ENCODE assay signal across 30 cellular contexts in the genomic region with DNA sequence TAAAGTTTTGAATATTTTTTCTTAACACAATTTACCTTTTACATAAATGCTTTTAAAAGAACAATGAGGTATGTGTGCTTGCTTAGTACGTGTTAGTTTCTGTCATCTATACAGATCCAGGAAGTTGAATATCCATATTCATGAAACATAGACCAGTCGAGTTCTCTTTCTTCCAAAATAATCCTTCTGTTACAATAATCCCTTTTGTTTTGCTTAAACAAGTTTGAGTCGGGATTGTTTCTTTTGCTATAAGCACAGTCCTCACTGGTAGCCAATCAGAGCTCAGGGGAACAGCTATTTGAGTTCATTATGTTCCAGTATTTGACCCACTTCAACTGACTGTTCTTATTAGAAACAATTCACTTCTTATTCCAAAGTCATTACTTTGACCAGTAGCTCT.
"Had no signal": no experiment of that assay in that cellular context is flagged by ENCODE, and none has a peak within 500 bp of the region (broad histone marks: within the 10 kb centered on the region; RNA-seq: fewer than 3 reads in every experiment).

No MANE protein-coding gene starts in this region.

- H3K4me1 ChIP-seq: body of pancreas, left lung, testis, transverse colon had no signal

- H3K4me3 ChIP-seq: body of pancreas, esophagus squamous epithelium, left lung, lower lobe of right lung, testis, transverse colon had no signal

- H3K9me3 ChIP-seq: body of pancreas, esophagus squamous epithelium, left lung, lower lobe of right lung, testis, transverse colon had no signal

- H3K27ac ChIP-seq: body of pancreas, epithelial cell of prostate, esophagus squamous epithelium, left lung, lower lobe of right lung, testis, transverse colon, VCaP had no signal

- DNase-seq: activated CD4-positive, alpha-beta T cell treated with anti-CD3 and anti-CD28 coated beads for 48 hours; activated CD4-positive, alpha-beta T cell treated with anti-CD3 and anti-CD28 coated beads, Interleukin-2, amount 50 U/mL, for 48 hours; activated CD8-positive, alpha-beta memory T cell treated with anti-CD3 and anti-CD28 coated beads for 24 hours; activated effector memory CD4-positive, alpha-beta T cell treated with Interleukin-2 at 50 U/mL for 16 hours; activated naive CD4-positive, alpha-beta T cell treated with Interleukin-2 at 50 U/mL for 16 hours; anterior cingulate cortex; body of pancreas; dermis blood vessel endothelial cell; effector CD4-positive, alpha-beta T cell; esophagus squamous epithelium; kidney glomerular epithelial cell; left lung; lower lobe of right lung; naive B cell; nephron progenitor cell; posterior cingulate gyrus; right cardiac atrium; stimulated activated CD4-positive, alpha-beta T cell treated with anti-CD3 and anti-CD28 coated beads, Interleukin-12 subunit alpha, Interleukin-12 subunit beta, amount 100 ng/mL, for 4 hours; stimulated activated CD4-positive, alpha-beta T cell treated with anti-CD3 and anti-CD28 coated beads, Interleukin-4, amount 100 ng/mL, for 1 hour; stimulated activated naive CD8-positive, alpha-beta T cell treated with anti-CD3 and anti-CD28 coated beads, Interleukin-15, Interleukin-2, amounts not matched to agents 100 U/mL and 50 U/mL, for 24 hours; T-helper 9 cell; testis; transverse colon had no signal

- H3K27me3 Mint-ChIP-seq: activated naive CD8-positive, alpha-beta T cell had no signal

- H3K4me1 Mint-ChIP-seq: naive B cell had no signal

- H3K27me3 ChIP-seq: body of pancreas, esophagus squamous epithelium, left lung, testis, transverse colon had no signal

- H3K36me3 Mint-ChIP-seq: activated naive CD8-positive, alpha-beta T cell; mesothelial cell of epicardium; naive B cell had no signal

- H3K36me3 ChIP-seq: esophagus squamous epithelium, left lung, lower lobe of right lung, transverse colon had no signal

- H3K9me3 Mint-ChIP-seq: mesothelial cell of epicardium, nephron progenitor cell had no signal

- FAIRE-seq: colon, frontal cortex, TTC549 had no signal

- H3K27ac Mint-ChIP-seq: activated naive CD8-positive, alpha-beta T cell; mesothelial cell of epicardium; naive B cell; nephron progenitor cell had no signal

- H3K4me3 Mint-ChIP-seq: activated naive CD8-positive, alpha-beta T cell; mesothelial cell of epicardium; naive B cell; nephron progenitor cell had no signal
